Comparison of ENCODE assay signal across 19 cellular contexts in genomic region chr6:36563928-36564284, GRCh38.
"Had no signal": no experiment of that assay in that cellular context is flagged by ENCODE, and none has a peak within 500 bp of the region (broad histone marks: within the 10 kb centered on the region; RNA-seq: fewer than 3 reads in every experiment).

No MANE protein-coding gene starts in this region.

- ATAC-seq: foreskin keratinocyte, left colon, left ventricle myocardium superior had no signal

- H3K27ac ChIP-seq: colonic mucosa, foreskin keratinocyte, neutrophil, right atrium auricular region, suprapubic skin, thyroid gland had no signal

- H3K9me3 Mint-ChIP-seq: naive B cell, nephron progenitor cell, type B pancreatic cell had no signal

- H3K4me3 ChIP-seq: colonic mucosa, lung, right atrium auricular region, suprapubic skin, thyroid gland had no signal

- H3K27ac Mint-ChIP-seq: nephron progenitor cell, type B pancreatic cell had no signal

- H3K27me3 ChIP-seq: colonic mucosa, foreskin keratinocyte, neutrophil, right atrium auricular region, suprapubic skin, thyroid gland had no signal

- H3K36me3 ChIP-seq: colonic mucosa, neutrophil, right atrium auricular region, suprapubic skin, thyroid gland had no signal

- H3K9me3 ChIP-seq: colonic mucosa, neutrophil, right atrium auricular region, suprapubic skin, thyroid gland had no signal

- H3K36me3 Mint-ChIP-seq: naive B cell, type B pancreatic cell had no signal

- H3K4me1 ChIP-seq: colonic mucosa, foreskin keratinocyte, right atrium auricular region, suprapubic skin, thyroid gland had no signal

- DNase-seq: colonic mucosa; dermis blood vessel endothelial cell; erythroblast; foreskin keratinocyte; head of caudate nucleus; hippocampal formation; left colon; left ventricle myocardium superior; naive B cell; nephron progenitor cell; small intestine; stimulated activated CD4-positive, alpha-beta T cell treated with anti-CD3 and anti-CD28 coated beads, Interleukin-2, amount 100 ng/mL, for 48 hours; stimulated activated naive CD4-positive, alpha-beta T cell treated with Interleukin-2 at 50 U/mL for 16 hours; thyroid gland had no signal

- H3K27me3 Mint-ChIP-seq: naive B cell, type B pancreatic cell had no signal

- H3K4me3 Mint-ChIP-seq: naive B cell, nephron progenitor cell, type B pancreatic cell had no signal
